8 cellular contexts compared by ENCODE assay signal in genomic region chr1:19560480-19560879, GRCh38.
"Had no signal": no experiment of that assay in that cellular context is flagged by ENCODE, and none has a peak within 500 bp of the region (broad histone marks: within the 10 kb centered on the region; RNA-seq: fewer than 3 reads in every experiment).

No MANE protein-coding gene starts in this region.

- ATAC-seq: HCT116, HepG2 had no signal

- H3K9me3 ChIP-seq: HAP-1 had no signal

- FAIRE-seq: HepG2 had no signal

- H3K36me3 ChIP-seq: HAP-1 had no signal

- H3K4me1 ChIP-seq: HAP-1 had no signal

- DNase-seq: GOT3, H7, HFFc6, KG1 had no signal

- H3K4me3 ChIP-seq: HAP-1 had no signal

- H3K27ac ChIP-seq: HL-60 had no signal
